In genomic region chr10:113111900-113112853, GRCh38 we compare ENCODE assay signal across 14 cellular contexts.
DNase-seq lines count a peak whose midpoint lies in the region; FAIRE-seq and TF ChIP-seq lines count a peak whose summit lies in the region.
"Had no signal": no experiment of that assay in that cellular context is flagged by ENCODE, and none has a peak within 500 bp of the region (broad histone marks: within the 10 kb centered on the region; RNA-seq: fewer than 3 reads in every experiment).

No MANE protein-coding gene starts in this region.

- no peaks in the 10 kb centered on the region for H3K4me1 Mint-ChIP-seq in MCF 10A (ENCODE audit: insufficient read depth, unreplicated experiment)
- H3K4me1 Mint-ChIP-seq: activated T-helper 17 cell treated with anti-CD3 and anti-CD28 coated beads, Interleukin-2, amount 50 U/mL, for 72 hours had no signal

- no peaks in the 10 kb centered on the region for H3K9me3 ChIP-seq in kidney (ENCODE audit: control insufficient read depth in 1 of 2, low read length in 2 of 2)

- no peak for FAIRE-seq in kidney (lab: Jason Lieb, UNC)
- FAIRE-seq: RCC 7860 had no signal

- DNase-seq in NCI-H748 (lab: John Stamatoyannopoulos, UW; ENCODE audit: unreplicated experiment) (peak; percentile 11), NCI-H748 treated with DMSO at 0.1 percent for 48 hours (lab: John Stamatoyannopoulos, UW) (no peak), MCF 10A (ENCODE audit: unreplicated experiment) (peak; percentile 91), kidney (no peak), ureter (ENCODE audit: low spot score) (peak; percentile 32), NCI-H1092 treated with DMSO at 0.1 percent for 48 hours (lab: John Stamatoyannopoulos, UW) (no peak), SW 1271 (lab: John Stamatoyannopoulos, UW) (no peak), NOMO-1 (lab: John Stamatoyannopoulos, UW; ENCODE audit: unreplicated experiment in 2 of 2) (no peak)
- DNase-seq: ACHN; activated CD4-positive, CD25-positive, alpha-beta regulatory T cell; NCI-H1436 had no signal

- H3K36me3 Mint-ChIP-seq in MCF 10A (ENCODE audit: insufficient read depth, unreplicated experiment): peaks cover under 1% of the 10 kb centered on the region

- no peak overlapping the region for H3K4me3 Mint-ChIP-seq in MCF 10A (ENCODE audit: unreplicated experiment)
- H3K4me3 Mint-ChIP-seq: activated T-helper 17 cell treated with anti-CD3 and anti-CD28 coated beads, Interleukin-2, amount 50 U/mL, for 72 hours; stimulated activated naive CD8-positive, alpha-beta T cell treated with anti-CD3 and anti-CD28 coated beads, Interleukin-15, Interleukin-2, amounts not matched to agents 100 ng/mL and 50 ng/mL, for 24 hours had no signal

- BruUV-seq in MCF 10A (replicated peaks; lab: Mats Ljungman, UMichigan): no TSS peak

- H3K9me3 Mint-ChIP-seq in MCF 10A (ENCODE audit: unreplicated experiment): no peaks in the 10 kb centered on the region
- H3K9me3 Mint-ChIP-seq: activated T-helper 17 cell treated with anti-CD3 and anti-CD28 coated beads, Interleukin-2, amount 50 U/mL, for 72 hours; stimulated activated naive CD8-positive, alpha-beta T cell treated with anti-CD3 and anti-CD28 coated beads, Interleukin-15, Interleukin-2, amounts not matched to agents 100 ng/mL and 50 ng/mL, for 24 hours had no signal

- H3K27me3 Mint-ChIP-seq in MCF 10A (ENCODE audit: insufficient read depth, unreplicated experiment): no peaks in the 10 kb centered on the region
- H3K27me3 Mint-ChIP-seq: stimulated activated naive CD8-positive, alpha-beta T cell treated with anti-CD3 and anti-CD28 coated beads, Interleukin-15, Interleukin-2, amounts not matched to agents 100 ng/mL and 50 ng/mL, for 24 hours had no signal

- no peak for TF ChIP-seq CTCF in MCF 10A (IDR thresholded peaks at IDR 0.05; ENCODE audit: unreplicated experiment)
- TF ChIP-seq CTCF in kidney (IDR thresholded peaks at IDR 0.05; ENCODE audit: borderline replicate concordance, extremely low read depth, insufficient read depth): no peak

- POLR2A ChIA-PET in MCF 10A (lab: Yijun Ruan, JAX): interaction anchor here (0.5 to 1.8 kb wide), 13 partner anchors 10 to 950 kb away, joined by 3 to 9 read pairs (median 5); partner anchors contain the start of gene TCF7L2

- intact Hi-C loops in MCF 10A (cut with micrococcal nuclease) (loop anchor here (5.0 kb wide), 2 partner anchors 55 to 160 kb away; partner anchors contain the start of gene TCF7L2), kidney (cut with DNase I) (no loop called here)

- CTCF ChIA-PET in MCF 10A (lab: Yijun Ruan, JAX): interaction anchor here (0.6 to 1.9 kb wide), 5 partner anchors 13 to 262 kb away, joined by 3 to 8 read pairs (median 3); no protein-coding TSS in a partner anchor

- H3K4me3 ChIP-seq in kidney (ENCODE audit: low read length in 2 of 2): peak overlapping the region; percentile 5 to 9

- H3K27ac ChIP-seq in kidney (ENCODE audit: low read depth in 2 of 2, low read length in 2 of 2): peak overlapping the region; percentile 8 to 20

- peaks cover 5 to 6% of the 10 kb centered on the region in 2 donors for H3K4me1 ChIP-seq in kidney (ENCODE audit: control insufficient read depth in 1 of 2, insufficient read depth in 1 of 2, low read depth in 1 of 2, low read length in 2 of 2)

- H3K27ac Mint-ChIP-seq in MCF 10A (ENCODE audit: low read depth, unreplicated experiment): no peak overlapping the region
- H3K27ac Mint-ChIP-seq: activated T-helper 17 cell treated with anti-CD3 and anti-CD28 coated beads, Interleukin-2, amount 50 U/mL, for 72 hours; stimulated activated naive CD8-positive, alpha-beta T cell treated with anti-CD3 and anti-CD28 coated beads, Interleukin-15, Interleukin-2, amounts not matched to agents 100 ng/mL and 50 ng/mL, for 24 hours had no signal

- H3K9ac ChIP-seq in kidney (ENCODE audit: low read length in 2 of 2): no peak overlapping the region

- no peaks in the 10 kb centered on the region for H3K36me3 ChIP-seq in kidney (ENCODE audit: control insufficient read depth in 1 of 2, insufficient read depth in 2 of 2, low read length in 2 of 2)

Comparison
In these comparisons a context has a peak if more than half of its experiments do, and no peak if none do; other contexts are left out.
1. DNase-seq: peak in NCI-H748 (single experiment), MCF 10A (single experiment) and ureter (single experiment); none in NCI-H748 treated with DMSO at 0.1 percent for 48 hours (single experiment), kidney (single experiment), NCI-H1092 treated with DMSO at 0.1 percent for 48 hours (single experiment), SW 1271 (0 of 2) and NOMO-1 (0 of 2).